8 cellular contexts compared by ENCODE assay signal in genomic region chr15:48794697-48795134, GRCh38. TPM values are rescaled to one million over a fixed set of nuclear protein-coding genes. Genes with fewer than 3 reads are reported as not detected.
A peak's percentile ranks its signal among the peaks of the same experiment; 100 is the strongest.
DNase-seq lines count a peak whose midpoint lies in the region; ATAC-seq and TF ChIP-seq lines count a peak whose summit lies in the region.

No MANE protein-coding gene starts in this region.

- H3K4me3 ChIP-seq in Peyer's patch, result peak overlapping the region in 1 of 4 donors; percentile 4
- no peak overlapping the region for H3K4me3 ChIP-seq in effector memory CD4-positive, alpha-beta T cell (ENCODE audit: insufficient read depth, low read depth, low read length, poor library complexity, severe bottlenecking)

- H3K27ac ChIP-seq in Peyer's patch, result peak overlapping the region in 3 of 4 donors; percentile 30 to 54 (median 40)
- no peak overlapping the region for H3K27ac ChIP-seq in effector memory CD4-positive, alpha-beta T cell (ENCODE audit: insufficient read depth, low read length, poor library complexity, severe bottlenecking)

- H3K27me3 Mint-ChIP-seq in activated CD4-positive, alpha-beta T cell treated with anti-CD3 and anti-CD28 coated beads for 36 hours, result no peaks in the 10 kb centered on the region

- no peak overlapping the region for H3K4me3 Mint-ChIP-seq in activated CD4-positive, alpha-beta T cell treated with anti-CD3 and anti-CD28 coated beads for 36 hours

- no peak for TF ChIP-seq POLR2A in Peyer's patch (IDR thresholded peaks at IDR 0.05)

- peaks cover 11% of the 10 kb centered on the region for H3K4me1 Mint-ChIP-seq in activated CD4-positive, alpha-beta T cell treated with anti-CD3 and anti-CD28 coated beads for 36 hours

- H3K27ac Mint-ChIP-seq in activated CD4-positive, alpha-beta T cell treated with anti-CD3 and anti-CD28 coated beads for 36 hours, result no peak overlapping the region

- ATAC-seq in GM19043 (IDR thresholded peaks at IDR 0.05; ENCODE audit: low read depth, unreplicated experiment) (peak; percentile 72), HG02840 (IDR thresholded peaks at IDR 0.05; ENCODE audit: low FRiP score, unreplicated experiment) (peak; percentile 86), Right ventricle myocardium superior (ENCODE audit: poor library complexity) (peak; percentile 62)
- ATAC-seq in activated CD4-positive, alpha-beta T cell treated with anti-CD3 and anti-CD28 coated beads for 36 hours, result no peak

- H3K36me3 Mint-ChIP-seq in activated CD4-positive, alpha-beta T cell treated with anti-CD3 and anti-CD28 coated beads for 36 hours (ENCODE audit: low read depth), result peaks cover 36% of the 10 kb centered on the region

- TF ChIP-seq CTCF in Peyer's patch (IDR thresholded peaks at IDR 0.05), result no peak

- H3K9me3 Mint-ChIP-seq in activated CD4-positive, alpha-beta T cell treated with anti-CD3 and anti-CD28 coated beads for 36 hours (ENCODE audit: low read depth), result no peaks in the 10 kb centered on the region

- no peaks in the 10 kb centered on the region for H3K27me3 ChIP-seq in Peyer's patch
- no peaks in the 10 kb centered on the region for H3K27me3 ChIP-seq in effector memory CD4-positive, alpha-beta T cell (replicated peaks; ENCODE audit: control insufficient read depth, insufficient read depth, low read length, poor library complexity, severe bottlenecking)

- no peaks in the 10 kb centered on the region for H3K36me3 ChIP-seq in Peyer's patch
- H3K36me3 ChIP-seq in effector memory CD4-positive, alpha-beta T cell (ENCODE audit: control insufficient read depth, insufficient read depth, low read length), result no peaks in the 10 kb centered on the region

- H3K4me1 ChIP-seq in Peyer's patch, result no peaks in the 10 kb centered on the region
- no peaks in the 10 kb centered on the region for H3K4me1 ChIP-seq in effector memory CD4-positive, alpha-beta T cell (ENCODE audit: control insufficient read depth, insufficient read depth, low read length, poor library complexity, severe bottlenecking)

- intact Hi-C loops in Right ventricle myocardium superior (cut with DNase I), result no loop called here
- intact Hi-C loops in activated CD4-positive, alpha-beta T cell treated with anti-CD3 and anti-CD28 coated beads for 36 hours (cut with DNase I, micrococcal nuclease), result no loop called here

- H3K9me3 ChIP-seq in Peyer's patch, result no peaks in the 10 kb centered on the region
- no peaks in the 10 kb centered on the region for H3K9me3 ChIP-seq in effector memory CD4-positive, alpha-beta T cell (ENCODE audit: control insufficient read depth, low read length)

- DNase-seq in Peyer's patch, result no peak
- no peak for DNase-seq in Right ventricle myocardium superior
- no peak for DNase-seq in T-helper 9 cell
- DNase-seq in activated naive CD4-positive, alpha-beta T cell (lab: John Stamatoyannopoulos, UW), result no peak
- DNase-seq in effector memory CD4-positive, alpha-beta T cell, result no peak
- DNase-seq in activated CD4-positive, alpha-beta T cell treated with anti-CD3 and anti-CD28 coated beads for 36 hours, result no peak

- POLR2A ChIA-PET in activated CD4-positive, alpha-beta T cell treated with anti-CD3 and anti-CD28 coated beads for 36 hours (lab: Charles Lee), result no interaction called here

- CTCF ChIA-PET in activated CD4-positive, alpha-beta T cell treated with anti-CD3 and anti-CD28 coated beads for 36 hours (lab: Charles Lee), result no interaction called here

RNA-seq across cellular contexts. Expression of gene CEP152, which starts 16.2 kb away (rescaled TPM):
- total RNA-seq in Peyer's patch, result 10 to 100 TPM; 13.7 to 43.7 (median 16.5) TPM
- total RNA-seq in Right ventricle myocardium superior, result 1.3 TPM
- total RNA-seq in activated CD4-positive, alpha-beta T cell treated with anti-CD3 and anti-CD28 coated beads for 36 hours, result 10 to 100 TPM; 34.4 to 42.2 TPM
